19 cellular contexts compared by ENCODE assay signal in genomic region chr6:121008553-121008952, GRCh38.
"Had no signal": no experiment of that assay in that cellular context is flagged by ENCODE, and none has a peak within 500 bp of the region (broad histone marks: within the 10 kb centered on the region; RNA-seq: fewer than 3 reads in every experiment).

No MANE protein-coding gene starts in this region.

- H3K4me3 ChIP-seq: hepatocyte, lower lobe of right lung, sigmoid colon, spleen, thoracic aorta, upper lobe of left lung had no signal

- DNase-seq: activated CD4-positive, alpha-beta memory T cell treated with anti-CD3 and anti-CD28 coated beads for 36 hours; activated CD4-positive, alpha-beta T cell treated with anti-CD3 and anti-CD28 coated beads for 36 hours; activated CD8-positive, alpha-beta memory T cell treated with anti-CD3 and anti-CD28 coated beads, Interleukin-2, amount 10 ng/mL, durations not matched to agents 7 days and 5 days; activated naive CD4-positive, alpha-beta T cell treated with anti-CD3 and anti-CD28 coated beads for 36 hours; activated T-cell treated with anti-CD3 and anti-CD28 coated beads, Interleukin-2, amount 50 U/mL, for 1 hour; effector CD8-positive, alpha-beta T cell; islet precursor cell; lower lobe of right lung; sigmoid colon; spleen; stimulated activated CD4-positive, alpha-beta T cell treated with anti-CD3 and anti-CD28 coated beads, Interleukin-4, amount 100 ng/mL, for 4 hours; upper lobe of left lung had no signal

- ATAC-seq: activated CD4-positive, alpha-beta T cell treated with anti-CD3 and anti-CD28 coated beads for 36 hours; activated CD8-positive, alpha-beta memory T cell treated with anti-CD3 and anti-CD28 coated beads, Interleukin-2, amount 10 ng/mL, durations not matched to agents 7 days and 5 days; activated T-helper 17 cell treated with anti-CD3 and anti-CD28 coated beads, Interleukin-2, amount 50 U/mL, for 72 hours; esophagus mucosa; lower lobe of right lung; natural killer cell treated with Interleukin-12 subunit alpha and Interleukin-12 subunit beta and Interleukin-15 and Interleukin-18, amount 100 ng/mL, for 72 hours; stimulated activated memory B cell treated with anti-CD40 and anti-IgM and Interleukin-4, amounts not matched to agents 10 μg/mL and 1 μg/mL and 100 μg/mL, for 72 hours; WTC11 had no signal
